ENCODE assay signal across 8 cellular contexts in the genomic region with DNA sequence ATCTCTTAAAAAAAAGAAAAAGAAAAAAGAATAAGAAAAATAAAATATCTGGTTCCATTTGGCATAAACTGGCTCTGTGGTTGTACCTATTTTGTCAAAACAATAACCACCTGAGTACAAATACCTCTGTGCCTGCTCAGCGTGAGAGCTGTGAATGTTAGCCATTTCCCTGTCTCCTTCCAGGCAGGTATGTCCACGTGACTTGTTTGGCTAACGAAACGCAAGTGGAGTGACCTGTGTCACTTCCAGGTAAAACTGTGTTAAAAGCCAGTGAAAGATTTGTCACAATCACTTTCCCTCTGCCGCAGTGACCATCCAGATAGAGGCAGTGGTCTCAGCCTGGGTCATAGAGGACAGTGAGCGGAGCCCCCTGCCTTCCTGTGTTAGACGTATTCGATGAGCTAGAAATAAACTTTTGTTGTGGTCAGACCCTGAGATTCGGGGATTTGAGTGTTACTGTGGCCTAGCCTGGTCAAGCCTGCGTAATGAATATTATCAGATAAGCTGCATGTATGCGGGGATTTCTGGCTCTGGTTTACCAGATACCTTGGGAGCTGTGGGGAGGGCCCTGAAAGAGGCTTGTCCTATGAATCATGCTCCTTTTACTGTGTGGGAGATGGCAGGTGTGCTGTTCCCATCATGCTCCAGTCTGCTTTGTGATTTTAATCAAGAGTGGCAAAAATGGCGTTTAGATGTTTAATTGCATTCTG. TPM values are rescaled to one million over a fixed set of nuclear protein-coding genes. Genes with fewer than 3 reads are reported as not detected.
DNase-seq lines count a peak whose midpoint lies in the region; ATAC-seq and TF ChIP-seq lines count a peak whose summit lies in the region.

No MANE protein-coding gene starts in this region.

- no peak overlapping the region for H3K27ac Mint-ChIP-seq in activated CD8-positive, alpha-beta memory T cell treated with anti-CD3 and anti-CD28 coated beads, Interleukin-2, amount 10 ng/mL, durations not matched to agents 7 days and 5 days
- peak overlapping the region in 5 of 6 donors; percentile 19 to 73 (median 49) for H3K27ac Mint-ChIP-seq in immature natural killer cell
- H3K27ac Mint-ChIP-seq in stimulated activated naive CD8-positive, alpha-beta T cell treated with anti-CD3 and anti-CD28 coated beads, Interleukin-15, amount 100 ng/mL, for 72 hours = peak overlapping the region in 1 of 2 donors; percentile 34

- no peak for DNase-seq in activated CD8-positive, alpha-beta memory T cell treated with anti-CD3 and anti-CD28 coated beads, Interleukin-2, amount 10 ng/mL, durations not matched to agents 7 days and 5 days
- no peak for DNase-seq in activated CD8-positive, alpha-beta memory T cell treated with anti-CD3 and anti-CD28 coated beads, Interleukin-2, amount 50 U/mL, for 48 hours
- DNase-seq in T-helper 22 cell (ENCODE audit: low read depth) = peak; percentile 1
- DNase-seq in immature natural killer cell = no peak
- DNase-seq in stimulated activated naive CD8-positive, alpha-beta T cell treated with anti-CD3 and anti-CD28 coated beads, Interleukin-15, amount 100 ng/mL, for 72 hours = no peak
- no peak for DNase-seq in ascending aorta (ENCODE audit: low spot score in 2 of 2)
- DNase-seq in NCI-H2081 treated with DMSO at 0.1 percent for 48 hours (lab: John Stamatoyannopoulos, UW) = no peak
- DNase-seq in stimulated activated naive CD4-positive, alpha-beta T cell (lab: John Stamatoyannopoulos, UW) = no peak

- H3K27me3 ChIP-seq in ascending aorta = no peaks in the 10 kb centered on the region

- peaks cover 0 to 16% of the 10 kb centered on the region in 2 donors for H3K4me1 ChIP-seq in ascending aorta

- H3K4me3 ChIP-seq in ascending aorta = no peak overlapping the region

- ATAC-seq in activated CD8-positive, alpha-beta memory T cell treated with anti-CD3 and anti-CD28 coated beads, Interleukin-2, amount 10 ng/mL, durations not matched to agents 7 days and 5 days = no peak
- ATAC-seq in stimulated activated naive CD8-positive, alpha-beta T cell treated with anti-CD3 and anti-CD28 coated beads, Interleukin-15, amount 100 ng/mL, for 72 hours = no peak

- H3K27ac ChIP-seq in ascending aorta = no peak overlapping the region

- H3K27me3 Mint-ChIP-seq in activated CD8-positive, alpha-beta memory T cell treated with anti-CD3 and anti-CD28 coated beads, Interleukin-2, amount 10 ng/mL, durations not matched to agents 7 days and 5 days = no peaks in the 10 kb centered on the region
- peaks cover 0 to 3% (median 0%) of the 10 kb centered on the region in 3 donors for H3K27me3 Mint-ChIP-seq in immature natural killer cell (ENCODE audit: low read depth in 3 of 3)
- no peaks in the 10 kb centered on the region for H3K27me3 Mint-ChIP-seq in stimulated activated naive CD8-positive, alpha-beta T cell treated with anti-CD3 and anti-CD28 coated beads, Interleukin-15, amount 100 ng/mL, for 72 hours

- H3K36me3 Mint-ChIP-seq in activated CD8-positive, alpha-beta memory T cell treated with anti-CD3 and anti-CD28 coated beads, Interleukin-2, amount 10 ng/mL, durations not matched to agents 7 days and 5 days = peaks cover 34% of the 10 kb centered on the region
- peaks cover 0 to 7% (median 0%) of the 10 kb centered on the region in 3 donors for H3K36me3 Mint-ChIP-seq in immature natural killer cell

- CTCF ChIA-PET in activated CD8-positive, alpha-beta memory T cell treated with anti-CD3 and anti-CD28 coated beads, Interleukin-2, amount 10 ng/mL, durations not matched to agents 7 days and 5 days (lab: Charles Lee) = interaction anchor here (1.5 to 1.8 kb wide), 2 partner anchors 14 to 539 kb away, joined by 3 read pairs; no protein-coding TSS in a partner anchor

- H3K9me3 ChIP-seq in ascending aorta = no peaks in the 10 kb centered on the region

- TF ChIP-seq CTCF in ascending aorta (IDR thresholded peaks at IDR 0.05) = no peak

- no peaks in the 10 kb centered on the region for H3K9me3 Mint-ChIP-seq in activated CD8-positive, alpha-beta memory T cell treated with anti-CD3 and anti-CD28 coated beads, Interleukin-2, amount 10 ng/mL, durations not matched to agents 7 days and 5 days (ENCODE audit: low read depth)
- no peaks in the 10 kb centered on the region for H3K9me3 Mint-ChIP-seq in immature natural killer cell
- no peaks in the 10 kb centered on the region for H3K9me3 Mint-ChIP-seq in stimulated activated naive CD8-positive, alpha-beta T cell treated with anti-CD3 and anti-CD28 coated beads, Interleukin-15, amount 100 ng/mL, for 72 hours

- H3K4me1 Mint-ChIP-seq in activated CD8-positive, alpha-beta memory T cell treated with anti-CD3 and anti-CD28 coated beads, Interleukin-2, amount 10 ng/mL, durations not matched to agents 7 days and 5 days = peaks cover 46% of the 10 kb centered on the region
- peaks cover 72 to 83% of the 10 kb centered on the region in 2 donors for H3K4me1 Mint-ChIP-seq in immature natural killer cell
- H3K4me1 Mint-ChIP-seq in stimulated activated naive CD8-positive, alpha-beta T cell treated with anti-CD3 and anti-CD28 coated beads, Interleukin-15, amount 100 ng/mL, for 72 hours = peaks cover 65% of the 10 kb centered on the region

- intact Hi-C loops in ascending aorta (cut with DNase I) = no loop called here

- peak overlapping the region; percentile 50 for H3K4me3 Mint-ChIP-seq in activated CD8-positive, alpha-beta memory T cell treated with anti-CD3 and anti-CD28 coated beads, Interleukin-2, amount 10 ng/mL, durations not matched to agents 7 days and 5 days
- peak overlapping the region in 2 of 5 donors; percentile 52 to 57 for H3K4me3 Mint-ChIP-seq in immature natural killer cell
- peak overlapping the region; percentile 10 to 44 for H3K4me3 Mint-ChIP-seq in stimulated activated naive CD8-positive, alpha-beta T cell treated with anti-CD3 and anti-CD28 coated beads, Interleukin-15, amount 100 ng/mL, for 72 hours

- no peaks in the 10 kb centered on the region for H3K36me3 ChIP-seq in ascending aorta

RNA-seq across cellular contexts. Expression of a gene that starts 3.7 kb away (rescaled TPM):
- total RNA-seq in activated CD8-positive, alpha-beta memory T cell treated with anti-CD3 and anti-CD28 coated beads, Interleukin-2, amount 10 ng/mL, durations not matched to agents 7 days and 5 days = 10 to 100 TPM; 16.0 to 18.7 TPM
- 10 to 100 TPM; 13.1 to 16.0 (median 13.3) TPM for polyA plus RNA-seq in immature natural killer cell
- 2.6 TPM for total RNA-seq in ascending aorta
